25 cellular contexts compared by ENCODE assay signal in genomic region chr14:92463141-92463540, GRCh38. TPM values are rescaled to one million over a fixed set of nuclear protein-coding genes. Genes with fewer than 3 reads are reported as not detected.
DNase-seq lines count a peak whose midpoint lies in the region; ATAC-seq and TF ChIP-seq lines count a peak whose summit lies in the region.
"Had no signal": no experiment of that assay in that cellular context is flagged by ENCODE, and none has a peak within 500 bp of the region (broad histone marks: within the 10 kb centered on the region; RNA-seq: fewer than 3 reads in every experiment).

No MANE protein-coding gene starts in this region.

- H3K27me3 Mint-ChIP-seq in activated T-cell treated with anti-CD3 and anti-CD28 coated beads, Interleukin-2, amount 50 U/mL, for 24 hours, result no peaks in the 10 kb centered on the region
- peaks cover 2% of the 10 kb centered on the region for H3K27me3 Mint-ChIP-seq in activated CD8-positive, alpha-beta T cell treated with anti-CD3 and anti-CD28 coated beads, Interleukin-2, amount 10 ng/mL, durations not matched to agents 7 days and 5 days (ENCODE audit: low read depth)

- H3K4me3 Mint-ChIP-seq in activated T-cell treated with anti-CD3 and anti-CD28 coated beads, Interleukin-2, amount 50 U/mL, for 24 hours, result no peak overlapping the region
- H3K4me3 Mint-ChIP-seq in activated CD8-positive, alpha-beta T cell treated with anti-CD3 and anti-CD28 coated beads, Interleukin-2, amount 10 ng/mL, durations not matched to agents 7 days and 5 days, result no peak overlapping the region
- H3K4me3 Mint-ChIP-seq: endodermal cell, naive B cell had no signal

- intact Hi-C loops in uterus (cut with DNase I; ENCODE audit: low total_unique reads), result no loop called here

- ATAC-seq in activated CD8-positive, alpha-beta T cell treated with anti-CD3 and anti-CD28 coated beads, Interleukin-2, amount 10 ng/mL, durations not matched to agents 7 days and 5 days, result no peak
- ATAC-seq: body of pancreas, GM12878, left lobe of liver, pancreas had no signal

- H3K27ac Mint-ChIP-seq in activated T-cell treated with anti-CD3 and anti-CD28 coated beads, Interleukin-2, amount 50 U/mL, for 24 hours, result no peak overlapping the region
- no peak overlapping the region for H3K27ac Mint-ChIP-seq in activated CD8-positive, alpha-beta T cell treated with anti-CD3 and anti-CD28 coated beads, Interleukin-2, amount 10 ng/mL, durations not matched to agents 7 days and 5 days
- H3K27ac Mint-ChIP-seq: endodermal cell had no signal

- no peaks in the 10 kb centered on the region for H3K4me1 ChIP-seq in uterus
- H3K4me1 ChIP-seq: body of pancreas, pancreas, SJCRH30 had no signal

- POLR2A ChIA-PET in activated CD8-positive, alpha-beta T cell treated with anti-CD3 and anti-CD28 coated beads, Interleukin-2, amount 10 ng/mL, durations not matched to agents 7 days and 5 days (lab: Charles Lee), result interaction anchor here (0.6 kb wide), 1 partner anchor 222 kb away, joined by 3 read pairs; no protein-coding TSS in a partner anchor
- POLR2A ChIA-PET in GM10248 (lab: Yijun Ruan, JAX), result no interaction called here

- no peaks in the 10 kb centered on the region for H3K36me3 ChIP-seq in uterus
- H3K36me3 ChIP-seq: esophagus squamous epithelium, pancreas, SJCRH30 had no signal

- no peak for TF ChIP-seq POLR2A in uterus (IDR thresholded peaks at IDR 0.05)

- TF ChIP-seq CTCF in GM10248 (IDR thresholded peaks at IDR 0.05; ENCODE audit: control extremely low read depth, extremely low read depth, low read depth, missing control alignments), result no peak
- TF ChIP-seq CTCF in uterus (IDR thresholded peaks at IDR 0.05), result no peak

- no peak overlapping the region for H3K4me3 ChIP-seq in uterus
- H3K4me3 ChIP-seq: body of pancreas, esophagus squamous epithelium, GM12878, pancreas, SJCRH30 had no signal

- H3K9me3 Mint-ChIP-seq in activated T-cell treated with anti-CD3 and anti-CD28 coated beads, Interleukin-2, amount 50 U/mL, for 24 hours, result peaks cover 7% of the 10 kb centered on the region
- H3K9me3 Mint-ChIP-seq in activated CD8-positive, alpha-beta T cell treated with anti-CD3 and anti-CD28 coated beads, Interleukin-2, amount 10 ng/mL, durations not matched to agents 7 days and 5 days (ENCODE audit: insufficient read depth), result peaks cover 12% of the 10 kb centered on the region

- H3K36me3 Mint-ChIP-seq in activated T-cell treated with anti-CD3 and anti-CD28 coated beads, Interleukin-2, amount 50 U/mL, for 24 hours (ENCODE audit: low read depth), result no peaks in the 10 kb centered on the region
- peaks cover 2% of the 10 kb centered on the region for H3K36me3 Mint-ChIP-seq in activated CD8-positive, alpha-beta T cell treated with anti-CD3 and anti-CD28 coated beads, Interleukin-2, amount 10 ng/mL, durations not matched to agents 7 days and 5 days (ENCODE audit: low read depth)
- H3K36me3 Mint-ChIP-seq: naive B cell had no signal

- CTCF ChIA-PET in activated CD8-positive, alpha-beta T cell treated with anti-CD3 and anti-CD28 coated beads, Interleukin-2, amount 10 ng/mL, durations not matched to agents 7 days and 5 days (lab: Charles Lee), result interaction anchor here (1.0 kb wide), 1 partner anchor 328 kb away, joined by 3 read pairs; no protein-coding TSS in a partner anchor
- CTCF ChIA-PET in GM10248 (lab: Yijun Ruan, JAX), result interaction anchor here (1.3 kb wide), 1 partner anchor 11 kb away, joined by 5 read pairs; no protein-coding TSS in a partner anchor

- H3K4me1 Mint-ChIP-seq in activated T-cell treated with anti-CD3 and anti-CD28 coated beads, Interleukin-2, amount 50 U/mL, for 24 hours (ENCODE audit: low read depth), result peaks cover 31% of the 10 kb centered on the region
- H3K4me1 Mint-ChIP-seq in activated CD8-positive, alpha-beta T cell treated with anti-CD3 and anti-CD28 coated beads, Interleukin-2, amount 10 ng/mL, durations not matched to agents 7 days and 5 days (ENCODE audit: low read depth), result peaks cover 20% of the 10 kb centered on the region
- H3K4me1 Mint-ChIP-seq: endodermal cell had no signal

- H3K27me3 ChIP-seq in uterus, result no peaks in the 10 kb centered on the region
- H3K27me3 ChIP-seq: body of pancreas, esophagus squamous epithelium, pancreas, SJCRH30 had no signal

- H3K9me3 ChIP-seq in uterus, result no peaks in the 10 kb centered on the region
- H3K9me3 ChIP-seq: pancreas, SJCRH30 had no signal

- DNase-seq in activated T-cell treated with anti-CD3 and anti-CD28 coated beads, Interleukin-2, amount 50 U/mL, for 1 hour, result peak; percentile 16
- no peak for DNase-seq in activated T-cell treated with anti-CD3 and anti-CD28 coated beads, Interleukin-2, amount 50 U/mL, for 24 hours
- DNase-seq in activated CD8-positive, alpha-beta T cell treated with anti-CD3 and anti-CD28 coated beads, Interleukin-2, amount 10 ng/mL, durations not matched to agents 7 days and 5 days, result peak; percentile 34
- DNase-seq in islet precursor cell (peak; percentile 44), GM10248 (ENCODE audit: extremely low spot score) (no peak), cerebellum (ENCODE audit: low spot score) (no peak), uterus (no peak)
- DNase-seq in stimulated activated CD8-positive, alpha-beta memory T cell treated with anti-CD3 and anti-CD28 coated beads, Interleukin-4, amount 100 ng/mL, for 48 hours, result peak; percentile 26
- DNase-seq: activated CD4-positive, alpha-beta T cell treated with anti-CD3 and anti-CD28 coated beads for 1 hour; AML-193; body of pancreas; COR-L47; DND-41; endodermal cell; esophagus squamous epithelium; HCEC 1CT; naive B cell; NCI-H1105 treated with DMSO at 0.1 percent for 48 hours; NCI-H2029 treated with DMSO at 0.1 percent for 48 hours; NCI-H2227 treated with DMSO at 0.1 percent for 48 hours; NCI-H69; pancreas; SJCRH30 had no signal

- no peak overlapping the region for H3K27ac ChIP-seq in uterus
- H3K27ac ChIP-seq: body of pancreas, esophagus squamous epithelium, pancreas, SJCRH30 had no signal

RNA-seq across cellular contexts. Expression of gene RIN3, which starts 50.4 kb away (rescaled TPM):
- 10 to 100 TPM; 85.6 to 89.0 TPM for total RNA-seq in activated CD8-positive, alpha-beta T cell treated with anti-CD3 and anti-CD28 coated beads, Interleukin-2, amount 10 ng/mL, durations not matched to agents 7 days and 5 days
- total RNA-seq in cerebellum, result 1.5 TPM
- 10 to 100 TPM in 2 of 4 donors, 1 to 10 TPM in 2; 6.2 to 29.8 (median 12.2) TPM for total RNA-seq in uterus
- total RNA-seq: SJCRH30 had no signal

Comparison
In these comparisons a context has a peak if more than half of its experiments do, and no peak if none do; other contexts are left out.
1. DNase-seq: peak in activated T-cell treated with anti-CD3 and anti-CD28 coated beads, Interleukin-2, amount 50 U/mL, for 1 hour (single experiment), activated CD8-positive, alpha-beta T cell treated with anti-CD3 and anti-CD28 coated beads, Interleukin-2, amount 10 ng/mL, durations not matched to agents 7 days and 5 days (single experiment), islet precursor cell (single experiment) and stimulated activated CD8-positive, alpha-beta memory T cell treated with anti-CD3 and anti-CD28 coated beads, Interleukin-4, amount 100 ng/mL, for 48 hours (single experiment); none in activated T-cell treated with anti-CD3 and anti-CD28 coated beads, Interleukin-2, amount 50 U/mL, for 24 hours (single experiment), GM10248 (single experiment), cerebellum (single experiment) and uterus (0 of 2).